Comparison of ENCODE assay signal across 18 cellular contexts in genomic region chr22:25545117-25545516, GRCh38. TPM values are rescaled to one million over a fixed set of nuclear protein-coding genes. Genes with fewer than 3 reads are reported as not detected.
A peak's percentile ranks its signal among the peaks of the same experiment; 100 is the strongest.
DNase-seq lines count a peak whose midpoint lies in the region; ATAC-seq and TF ChIP-seq lines count a peak whose summit lies in the region.
"Had no signal": no experiment of that assay in that cellular context is flagged by ENCODE, and none has a peak within 500 bp of the region (broad histone marks: within the 10 kb centered on the region; RNA-seq: fewer than 3 reads in every experiment).

No MANE protein-coding gene starts in this region.

- no peaks in the 10 kb centered on the region for H3K27me3 ChIP-seq in body of pancreas
- H3K27me3 ChIP-seq in psoas muscle (ENCODE audit: insufficient read depth in 3 of 3, low read length in 2 of 3), result no peaks in the 10 kb centered on the region
- no peaks in the 10 kb centered on the region for H3K27me3 ChIP-seq in mesendoderm (ENCODE audit: insufficient read depth, low read length, poor library complexity)
- H3K27me3 ChIP-seq: BLaER1 had no signal

- H2BK120ac ChIP-seq in mesendoderm (ENCODE audit: low read depth, low read length), result no peak overlapping the region

- intact Hi-C loops in body of pancreas (cut with DNase I), result no loop called here
- intact Hi-C loops in psoas muscle (cut with DNase I), result no loop called here

- H3K4me3 Mint-ChIP-seq in memory B cell, result peak overlapping the region; percentile 27
- H3K4me3 Mint-ChIP-seq in stimulated activated memory B cell treated with anti-CD40 and anti-IgM and Interleukin-4, amounts not matched to agents 10 μg/mL and 1 μg/mL and 100 μg/mL, for 72 hours, result no peak overlapping the region
- no peak overlapping the region for H3K4me3 Mint-ChIP-seq in activated T-helper 17 cell treated with anti-CD3 and anti-CD28 coated beads, Interleukin-2, amount 50 U/mL, for 72 hours
- H3K4me3 Mint-ChIP-seq: CD4-positive, alpha-beta memory T cell; GM23338 had no signal

- no peak overlapping the region for H3K4me3 ChIP-seq in LNCaP clone FGC (ENCODE audit: low read depth, low read length)
- no peak overlapping the region for H3K4me3 ChIP-seq in body of pancreas
- H3K4me3 ChIP-seq in psoas muscle, result no peak overlapping the region
- no peak overlapping the region for H3K4me3 ChIP-seq in mesendoderm (ENCODE audit: low read length)
- H3K4me3 ChIP-seq: BLaER1, GM23338 had no signal

- no peaks in the 10 kb centered on the region for H3K79me1 ChIP-seq in mesendoderm (ENCODE audit: low read length)

- no peak overlapping the region for H3K4me2 ChIP-seq in mesendoderm (ENCODE audit: low read length)
- H3K4me2 ChIP-seq: BLaER1, GM23338 had no signal

- H3K27ac ChIP-seq in body of pancreas (peak overlapping the region in 3 of 4 donors; percentile 51 to 58 (median 51)), psoas muscle (no peak overlapping the region), mesendoderm (ENCODE audit: low read depth, low read length) (no peak overlapping the region)
- H3K27ac ChIP-seq: BLaER1, HL-60 had no signal

- H4K5ac ChIP-seq in mesendoderm (ENCODE audit: low read length), result no peak overlapping the region

- no peak for TF ChIP-seq POLR2A in body of pancreas (IDR thresholded peaks at IDR 0.05)

- no peak overlapping the region for H3K23ac ChIP-seq in mesendoderm (ENCODE audit: low read length)

- no peaks in the 10 kb centered on the region for H3K79me2 ChIP-seq in mesendoderm (ENCODE audit: control insufficient read depth, insufficient read depth, low read length)

- H3K18ac ChIP-seq in mesendoderm (ENCODE audit: low read length), result no peak overlapping the region

- no peaks in the 10 kb centered on the region for H3K9me3 Mint-ChIP-seq in memory B cell
- no peaks in the 10 kb centered on the region for H3K9me3 Mint-ChIP-seq in stimulated activated memory B cell treated with anti-CD40 and anti-IgM and Interleukin-4, amounts not matched to agents 10 μg/mL and 1 μg/mL and 100 μg/mL, for 72 hours
- no peaks in the 10 kb centered on the region for H3K9me3 Mint-ChIP-seq in activated T-helper 17 cell treated with anti-CD3 and anti-CD28 coated beads, Interleukin-2, amount 50 U/mL, for 72 hours
- H3K9me3 Mint-ChIP-seq: GM23338 had no signal

- no peak overlapping the region for H3K4ac ChIP-seq in mesendoderm (ENCODE audit: low read depth, low read length)

- H3K9me3 ChIP-seq in body of pancreas (no peaks in the 10 kb centered on the region), psoas muscle (no peaks in the 10 kb centered on the region)
- H3K9me3 ChIP-seq: BLaER1 had no signal

- H2AK5ac ChIP-seq in mesendoderm (ENCODE audit: low read length), result no peak overlapping the region

- no peak overlapping the region for H2BK5ac ChIP-seq in mesendoderm (ENCODE audit: low read length)

- H3K36me3 ChIP-seq in body of pancreas (replicated peaks in 1 of 2; ENCODE audit: insufficient read depth in 1 of 2, low read depth in 2 of 2) (no peaks in the 10 kb centered on the region), psoas muscle (ENCODE audit: insufficient read depth in 1 of 2, low read depth in 1 of 2) (no peaks in the 10 kb centered on the region), mesendoderm (ENCODE audit: control insufficient read depth, insufficient read depth, low read length) (no peaks in the 10 kb centered on the region)
- H3K36me3 ChIP-seq: BLaER1 had no signal

- TF ChIP-seq CTCF in LNCaP clone FGC (IDR thresholded peaks at IDR 0.05; ENCODE audit: control insufficient read depth, extremely low read depth, insufficient read depth), result no peak
- no peak for TF ChIP-seq CTCF in body of pancreas (IDR thresholded peaks at IDR 0.05)
- TF ChIP-seq CTCF in psoas muscle (IDR thresholded peaks at IDR 0.05), result no peak

- H3K56ac ChIP-seq in mesendoderm (ENCODE audit: low read length), result no peak overlapping the region

- H2BK15ac ChIP-seq in mesendoderm (replicated peaks; ENCODE audit: low read depth), result no peak overlapping the region

- H3K36me3 Mint-ChIP-seq in memory B cell, result peaks cover 3% of the 10 kb centered on the region
- no peaks in the 10 kb centered on the region for H3K36me3 Mint-ChIP-seq in stimulated activated memory B cell treated with anti-CD40 and anti-IgM and Interleukin-4, amounts not matched to agents 10 μg/mL and 1 μg/mL and 100 μg/mL, for 72 hours
- no peaks in the 10 kb centered on the region for H3K36me3 Mint-ChIP-seq in activated T-helper 17 cell treated with anti-CD3 and anti-CD28 coated beads, Interleukin-2, amount 50 U/mL, for 72 hours (ENCODE audit: low read depth)
- H3K36me3 Mint-ChIP-seq: CD14-positive monocyte had no signal

- H4K8ac ChIP-seq in mesendoderm (ENCODE audit: low read depth, low read length), result no peak overlapping the region

- peaks cover 25% of the 10 kb centered on the region for H3K4me1 Mint-ChIP-seq in memory B cell
- peaks cover 55% of the 10 kb centered on the region for H3K4me1 Mint-ChIP-seq in stimulated activated memory B cell treated with anti-CD40 and anti-IgM and Interleukin-4, amounts not matched to agents 10 μg/mL and 1 μg/mL and 100 μg/mL, for 72 hours
- no peaks in the 10 kb centered on the region for H3K4me1 Mint-ChIP-seq in activated T-helper 17 cell treated with anti-CD3 and anti-CD28 coated beads, Interleukin-2, amount 50 U/mL, for 72 hours
- H3K4me1 Mint-ChIP-seq: CD4-positive, alpha-beta memory T cell had no signal

- H3K27me3 Mint-ChIP-seq in memory B cell, result no peaks in the 10 kb centered on the region
- H3K27me3 Mint-ChIP-seq in stimulated activated memory B cell treated with anti-CD40 and anti-IgM and Interleukin-4, amounts not matched to agents 10 μg/mL and 1 μg/mL and 100 μg/mL, for 72 hours, result no peaks in the 10 kb centered on the region
- peaks cover 18% of the 10 kb centered on the region for H3K27me3 Mint-ChIP-seq in activated T-helper 17 cell treated with anti-CD3 and anti-CD28 coated beads, Interleukin-2, amount 50 U/mL, for 72 hours

- WGBS in body of pancreas, 2 donors, result 22 to 26% methylated on average over 3 of the region's 3 CpGs
- 70 to 80% (median 80%) methylated on average over 3 of the region's 3 CpGs for WGBS in psoas muscle, 3 donors
- WGBS in mesendoderm (ENCODE audit: extremely low coverage, insufficient coverage, low lambda C conversion rate), result no CpG with 5 or more reads among the region's 3 CpGs

- DNase-seq in LNCaP clone FGC (ENCODE audit: low read depth), result peak; percentile 44
- DNase-seq in body of pancreas, result no peak
- no peak for DNase-seq in memory B cell (ENCODE audit: low spot score in 2 of 2)
- DNase-seq in psoas muscle, result no peak
- DNase-seq in mesendoderm, result no peak
- no peak for DNase-seq in occipital lobe (lab: John Stamatoyannopoulos, UW)
- DNase-seq: 8988T; CD4-positive, alpha-beta memory T cell; DMS153; DMS79; GDM1; HCEC 1CT had no signal

- peak; percentile 42 for ATAC-seq in body of pancreas
- ATAC-seq in memory B cell (ENCODE audit: low read depth), result no peak
- ATAC-seq in stimulated activated memory B cell treated with anti-CD40 and anti-IgM and Interleukin-4, amounts not matched to agents 10 μg/mL and 1 μg/mL and 100 μg/mL, for 72 hours, result no peak
- no peak for ATAC-seq in psoas muscle
- ATAC-seq in activated T-helper 17 cell treated with anti-CD3 and anti-CD28 coated beads, Interleukin-2, amount 50 U/mL, for 72 hours (replicated peaks), result no peak
- ATAC-seq: GM23338 had no signal

- H3K4me1 ChIP-seq in body of pancreas, result peaks cover 23% of the 10 kb centered on the region
- H3K4me1 ChIP-seq in psoas muscle, result no peaks in the 10 kb centered on the region
- no peaks in the 10 kb centered on the region for H3K4me1 ChIP-seq in mesendoderm (ENCODE audit: control insufficient read depth, low read depth, low read length)

- no peak overlapping the region for H3K9ac ChIP-seq in mesendoderm (ENCODE audit: low read length)
- H3K9ac ChIP-seq: BLaER1 had no signal

- peak overlapping the region; percentile 47 for H3K27ac Mint-ChIP-seq in memory B cell
- peak overlapping the region; percentile 77 for H3K27ac Mint-ChIP-seq in stimulated activated memory B cell treated with anti-CD40 and anti-IgM and Interleukin-4, amounts not matched to agents 10 μg/mL and 1 μg/mL and 100 μg/mL, for 72 hours
- no peak overlapping the region for H3K27ac Mint-ChIP-seq in activated T-helper 17 cell treated with anti-CD3 and anti-CD28 coated beads, Interleukin-2, amount 50 U/mL, for 72 hours
- H3K27ac Mint-ChIP-seq: CD4-positive, alpha-beta memory T cell; GM23338 had no signal

RNA-seq across cellular contexts. Expression of gene GRK3, which starts 19.4 kb away (rescaled TPM):
- total RNA-seq in body of pancreas (10 to 100 TPM; 10.4 to 10.9 TPM), psoas muscle (1 to 10 TPM; 1.3 to 2.0 (median 1.9) TPM), occipital lobe (62.9 TPM)
- under 1 TPM; 0.17 to 0.44 (median 0.36) TPM for polyA plus RNA-seq in psoas muscle
- polyA plus RNA-seq in mesendoderm (2013, experiment 1 of 2), result 6.8 TPM
- 6.8 TPM for polyA plus RNA-seq in mesendoderm (2013, experiment 2 of 2)
- 10 to 100 TPM in 1 of 2 donors, 1 to 10 TPM in 1; 5.8 to 27.2 TPM for total RNA-seq in activated T-helper 17 cell treated with anti-CD3 and anti-CD28 coated beads, Interleukin-2, amount 50 U/mL, for 72 hours

Comparison
In these comparisons a context has a peak if more than half of its experiments do, and no peak if none do; other contexts are left out.
1. H3K27ac ChIP-seq: peak in body of pancreas (3 of 4); none in psoas muscle (single experiment) and mesendoderm (single experiment).